ENCODE assay signal across 8 cellular contexts in the genomic region with DNA sequence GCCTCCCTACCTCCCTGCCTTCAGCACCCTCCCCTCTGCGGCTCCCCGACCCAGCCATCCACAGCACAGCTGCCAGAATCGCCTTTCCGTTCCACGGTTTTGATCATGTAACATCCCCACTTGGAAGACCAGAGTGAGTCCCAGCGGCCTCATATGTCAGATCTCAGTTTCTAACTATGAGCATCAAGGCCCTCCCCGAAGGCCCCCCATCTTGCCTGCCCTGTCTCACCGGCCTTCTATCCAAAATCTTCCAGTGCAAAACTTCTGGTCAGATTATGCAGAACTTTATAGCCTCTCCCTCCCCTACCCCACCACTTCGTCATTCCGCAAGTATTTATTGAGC. TPM values are rescaled to one million over a fixed set of nuclear protein-coding genes. Genes with fewer than 3 reads are reported as not detected.
DNase-seq lines count a peak whose midpoint lies in the region; ATAC-seq, FAIRE-seq and TF ChIP-seq lines count a peak whose summit lies in the region.

No MANE protein-coding gene starts in this region.

- no peak for TF ChIP-seq POLR2A in transverse colon (IDR thresholded peaks at IDR 0.05)

- intact Hi-C loops in lower lobe of right lung (cut with DNase I) (no loop called here), transverse colon (cut with DNase I; ENCODE audit: low total_unique reads) (no loop called here)

- no peaks in the 10 kb centered on the region for H3K9me3 Mint-ChIP-seq in activated T-cell treated with anti-CD3 and anti-CD28 coated beads, Interleukin-2, amount 50 U/mL, for 24 hours
- H3K9me3 Mint-ChIP-seq in activated naive CD8-positive, alpha-beta T cell treated with anti-CD3 and anti-CD28 coated beads for 36 hours, result no peaks in the 10 kb centered on the region

- H3K36me3 ChIP-seq in lower lobe of right lung (no peaks in the 10 kb centered on the region), transverse colon (no peaks in the 10 kb centered on the region)

- H3K27me3 Mint-ChIP-seq in activated T-cell treated with anti-CD3 and anti-CD28 coated beads, Interleukin-2, amount 50 U/mL, for 24 hours, result peaks cover 67% of the 10 kb centered on the region
- peaks cover 71% of the 10 kb centered on the region for H3K27me3 Mint-ChIP-seq in activated naive CD8-positive, alpha-beta T cell treated with anti-CD3 and anti-CD28 coated beads for 36 hours

- ATAC-seq in lower lobe of right lung, result no peak
- ATAC-seq in HG03097 (IDR thresholded peaks at IDR 0.05; ENCODE audit: low FRiP score, unreplicated experiment), result no peak

- no peak for FAIRE-seq in D721Med (lab: Jason Lieb, UNC)

- peak overlapping the region; percentile 66 for H3K4me3 Mint-ChIP-seq in activated T-cell treated with anti-CD3 and anti-CD28 coated beads, Interleukin-2, amount 50 U/mL, for 24 hours
- H3K4me3 Mint-ChIP-seq in activated naive CD8-positive, alpha-beta T cell treated with anti-CD3 and anti-CD28 coated beads for 36 hours, result peak overlapping the region; percentile 74

- H3K27me3 ChIP-seq in lower lobe of right lung (ENCODE audit: low read depth) (peaks cover 15% of the 10 kb centered on the region), transverse colon (peaks cover 14% of the 10 kb centered on the region)

- H3K4me3 ChIP-seq in lower lobe of right lung (peak overlapping the region; percentile 53), transverse colon (peak overlapping the region in 3 of 4 donors; percentile 34 to 41 (median 34))

- DNase-seq in activated T-cell treated with anti-CD3 and anti-CD28 coated beads, Interleukin-2, amount 50 U/mL, for 24 hours, result no peak
- DNase-seq in activated T-cell treated with anti-CD3 and anti-CD28 coated beads, Interleukin-2, amount 50 U/mL, for 1 hour, result no peak
- DNase-seq in activated naive CD8-positive, alpha-beta T cell treated with anti-CD3 and anti-CD28 coated beads for 36 hours, result no peak
- no peak for DNase-seq in lower lobe of right lung
- DNase-seq in transverse colon, result no peak
- no peak for DNase-seq in D721Med (ENCODE audit: insufficient read length, low spot score)
- DNase-seq in NCI-H2029 treated with DMSO at 0.1 percent for 48 hours (lab: John Stamatoyannopoulos, UW), result no peak

- peak overlapping the region; percentile 82 for H3K27ac ChIP-seq in lower lobe of right lung
- peak overlapping the region; percentile 73 to 85 (median 79) for H3K27ac ChIP-seq in transverse colon

- peaks cover 21% of the 10 kb centered on the region for H3K4me1 Mint-ChIP-seq in activated T-cell treated with anti-CD3 and anti-CD28 coated beads, Interleukin-2, amount 50 U/mL, for 24 hours (ENCODE audit: low read depth)
- peaks cover 22% of the 10 kb centered on the region for H3K4me1 Mint-ChIP-seq in activated naive CD8-positive, alpha-beta T cell treated with anti-CD3 and anti-CD28 coated beads for 36 hours

- H3K27ac Mint-ChIP-seq in activated T-cell treated with anti-CD3 and anti-CD28 coated beads, Interleukin-2, amount 50 U/mL, for 24 hours, result no peak overlapping the region
- H3K27ac Mint-ChIP-seq in activated naive CD8-positive, alpha-beta T cell treated with anti-CD3 and anti-CD28 coated beads for 36 hours, result no peak overlapping the region

- in situ Hi-C loops in transverse colon (cut with MboI; ENCODE audit: low pct_ligation_motif_present in 1 of 4, low pct_unique_long_range_greater_than_20kb in 1 of 4, low sequenced_read_pairs in 3 of 4), result loop anchor here in 2 of 4 donors (25.0 kb wide), 1 partner anchor 536 kb away; no protein-coding TSS in a partner anchor

- H3K4me1 ChIP-seq in lower lobe of right lung (peaks cover 17% of the 10 kb centered on the region), transverse colon (peaks cover 0 to 19% (median 18%) of the 10 kb centered on the region in 4 donors)

- no peaks in the 10 kb centered on the region for H3K36me3 Mint-ChIP-seq in activated T-cell treated with anti-CD3 and anti-CD28 coated beads, Interleukin-2, amount 50 U/mL, for 24 hours (ENCODE audit: low read depth)
- H3K36me3 Mint-ChIP-seq in activated naive CD8-positive, alpha-beta T cell treated with anti-CD3 and anti-CD28 coated beads for 36 hours, result no peaks in the 10 kb centered on the region

- TF ChIP-seq CTCF in lower lobe of right lung (IDR thresholded peaks at IDR 0.05), result no peak
- TF ChIP-seq CTCF in transverse colon (IDR thresholded peaks at IDR 0.05), result no peak
- no peak for TF ChIP-seq CTCF in D721Med (IDR thresholded peaks at IDR 0.05; ENCODE audit: insufficient read depth, missing control alignments)

- TF ChIP-seq EP300 in transverse colon (IDR thresholded peaks at IDR 0.05; ENCODE audit: low read depth), result no peak

- 17 to 23% methylated on average over 5 to 10 of the region's 10 CpGs for WGBS in transverse colon (ENCODE audit: low coverage in 1 of 2), 2 donors

- H3K9me3 ChIP-seq in lower lobe of right lung (no peaks in the 10 kb centered on the region), transverse colon (no peaks in the 10 kb centered on the region)

RNA-seq across cellular contexts. Expression of a gene that starts 20.3 kb away (rescaled TPM):
- not detected for total RNA-seq in activated naive CD8-positive, alpha-beta T cell treated with anti-CD3 and anti-CD28 coated beads for 36 hours
- total RNA-seq in lower lobe of right lung, result 0.21 TPM
- under 1 TPM in 2 of 4 donors, not detected in 2; 0.41 to 0.79 TPM for total RNA-seq in transverse colon
